In the genomic region with DNA sequence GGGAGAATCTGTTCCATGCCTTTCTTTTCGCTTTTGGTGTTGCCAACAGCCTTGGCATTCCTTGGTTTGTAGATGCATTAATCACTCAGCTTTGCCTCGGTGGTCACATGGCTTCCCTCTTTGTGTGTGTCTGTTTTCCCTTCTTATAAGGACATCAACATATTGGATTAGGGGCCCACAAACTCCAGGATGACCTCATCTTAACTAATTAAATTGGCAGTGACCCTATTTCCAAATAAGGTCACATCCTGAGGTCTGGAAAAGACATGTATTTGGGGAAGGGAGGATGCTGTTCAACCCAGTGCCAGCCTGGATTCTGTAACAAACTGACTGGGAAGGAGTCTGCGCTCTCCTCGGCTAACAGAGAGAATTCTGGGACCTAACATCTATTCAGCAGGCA, we compare ENCODE assay signal across 21 cellular contexts.
DNase-seq lines count a peak whose midpoint lies in the region; ATAC-seq and TF ChIP-seq lines count a peak whose summit lies in the region.
"Had no signal": no experiment of that assay in that cellular context is flagged by ENCODE, and none has a peak within 500 bp of the region (broad histone marks: within the 10 kb centered on the region; RNA-seq: fewer than 3 reads in every experiment).

No MANE protein-coding gene starts in this region.

- 29 to 33% methylated on average over 4 of the region's 4 CpGs for WGBS in GM23248 (ENCODE audit: low coverage in 1 of 2, low lambda C conversion rate in 2 of 2, missing lambda C conversion rate in 2 of 2), 2 experiments

- peaks cover 3% of the 10 kb centered on the region; the same call in 1 of the 2 replicates for H4K20me1 ChIP-seq in GM23248 (ENCODE audit: insufficient read depth)
- H4K20me1 ChIP-seq in fibroblast of lung (ENCODE audit: control insufficient read depth, extremely low read depth, insufficient read depth, low read length): no peaks in the 10 kb centered on the region
- H4K20me1 ChIP-seq in GM23338 (replicated peaks; ENCODE audit: insufficient read depth): no peaks in the 10 kb centered on the region

- H3K4me1 Mint-ChIP-seq in GM23338: peaks cover 11% of the 10 kb centered on the region
- H3K4me1 Mint-ChIP-seq: naive B cell had no signal

- peaks cover 4% of the 10 kb centered on the region; the same call in 2 of the 3 replicates for H3K36me3 Mint-ChIP-seq in GM23338 (ENCODE audit: low read depth)
- H3K36me3 Mint-ChIP-seq: naive B cell had no signal

- H3K27me3 ChIP-seq in GM23248 (replicated peaks; ENCODE audit: insufficient read depth) (no peaks in the 10 kb centered on the region), fibroblast of lung (ENCODE audit: control insufficient read depth, insufficient read depth, low read length) (no peaks in the 10 kb centered on the region), tibial artery (no peaks in the 10 kb centered on the region), GM23338 (ENCODE audit: insufficient read depth) (no peaks in the 10 kb centered on the region)
- H3K27me3 ChIP-seq: suprapubic skin had no signal

- H3K27ac Mint-ChIP-seq in GM23338: no peak overlapping the region

- H3F3A ChIP-seq in GM23248 (ENCODE audit: insufficient read depth) (no peaks in the 10 kb centered on the region), GM23338 (replicated peaks; ENCODE audit: low read depth) (no peaks in the 10 kb centered on the region)

- H3K79me2 ChIP-seq in GM23248 (ENCODE audit: insufficient read depth) (no peaks in the 10 kb centered on the region), fibroblast of lung (ENCODE audit: control insufficient read depth, insufficient read depth, low read length) (no peaks in the 10 kb centered on the region), GM23338 (replicated peaks; ENCODE audit: insufficient read depth) (no peaks in the 10 kb centered on the region)

- no peak overlapping the region for H3K4me3 ChIP-seq in GM23248
- H3K4me3 ChIP-seq in fibroblast of lung (replicated peaks in 1 of 4; ENCODE audit: control extremely low read depth in 1 of 4, insufficient read depth in 1 of 4, low read depth in 3 of 4, low read length in 4 of 4): no peak overlapping the region
- H3K4me3 ChIP-seq in tibial artery: no peak overlapping the region
- no peak overlapping the region for H3K4me3 ChIP-seq in GM23338
- H3K4me3 ChIP-seq: lung, suprapubic skin had no signal

- H3K4me2 ChIP-seq in GM23248 (ENCODE audit: unreplicated experiment) (no peak overlapping the region), fibroblast of lung (ENCODE audit: extremely low read depth, insufficient read depth, low read length) (no peak overlapping the region), GM23338 (no peak overlapping the region)
- H3K4me2 ChIP-seq: KMS-11 had no signal

- H3K9me2 ChIP-seq in GM23248 (ENCODE audit: insufficient read depth): no peaks in the 10 kb centered on the region
- H3K9me2 ChIP-seq in GM23338 (ENCODE audit: insufficient read depth): peaks cover 13% of the 10 kb centered on the region

- H3K27me3 Mint-ChIP-seq in GM23338 (ENCODE audit: insufficient read depth, low read depth, poor library complexity): peaks cover 2% of the 10 kb centered on the region

- H3K27ac ChIP-seq in GM23248 (no peak overlapping the region), fibroblast of lung (ENCODE audit: insufficient read depth, low read length) (no peak overlapping the region), tibial artery (peak overlapping the region; percentile 64 to 78), GM23338 (ENCODE audit: low read depth) (no peak overlapping the region)
- H3K27ac ChIP-seq: KMS-11, suprapubic skin had no signal

- H3K9ac ChIP-seq in GM23248: no peak overlapping the region
- H3K9ac ChIP-seq in fibroblast of lung (ENCODE audit: insufficient read depth, low read length): no peak overlapping the region
- H3K9ac ChIP-seq: KMS-11 had no signal

- H3K36me3 ChIP-seq in GM23248 (ENCODE audit: low read depth) (no peaks in the 10 kb centered on the region), fibroblast of lung (ENCODE audit: control insufficient read depth, insufficient read depth, low read length) (no peaks in the 10 kb centered on the region), tibial artery (no peaks in the 10 kb centered on the region), GM23338 (ENCODE audit: insufficient read depth) (no peaks in the 10 kb centered on the region)
- H3K36me3 ChIP-seq: suprapubic skin had no signal

- ATAC-seq in GM23338: no peak
- ATAC-seq in GM18861 (IDR thresholded peaks at IDR 0.05; ENCODE audit: unreplicated experiment): no peak
- ATAC-seq: right cardiac atrium had no signal

- no peaks in the 10 kb centered on the region for H3K9me3 ChIP-seq in GM23248 (ENCODE audit: low read depth)
- no peaks in the 10 kb centered on the region for H3K9me3 ChIP-seq in fibroblast of lung (ENCODE audit: control insufficient read depth, insufficient read depth, low read depth, low read length)
- H3K9me3 ChIP-seq in tibial artery: no peaks in the 10 kb centered on the region
- H3K9me3 ChIP-seq: suprapubic skin had no signal

- in situ Hi-C loops in GM23248 (cut with MboI) (no loop called here), KBM-7 (cut with MboI; ENCODE audit: low pct_unique_long_range_greater_than_20kb, low sequenced_read_pairs) (no loop called here)

- no peak overlapping the region for H3K4me3 Mint-ChIP-seq in GM23338
- H3K4me3 Mint-ChIP-seq: naive B cell had no signal

- no peak overlapping the region for H2AFZ ChIP-seq in GM23248
- H2AFZ ChIP-seq in fibroblast of lung (ENCODE audit: low read length): no peak overlapping the region
- H2AFZ ChIP-seq in GM23338: no peak overlapping the region

- peaks cover 10% of the 10 kb centered on the region for H3K4me1 ChIP-seq in GM23248 (ENCODE audit: insufficient read depth)
- H3K4me1 ChIP-seq in fibroblast of lung (ENCODE audit: control insufficient read depth, extremely low read depth, insufficient read depth, low read length): no peaks in the 10 kb centered on the region
- peaks cover 0 to 63% (median 28%) of the 10 kb centered on the region in 4 donors for H3K4me1 ChIP-seq in tibial artery
- no peaks in the 10 kb centered on the region for H3K4me1 ChIP-seq in GM23338 (ENCODE audit: insufficient read depth)
- H3K4me1 ChIP-seq: suprapubic skin had no signal

- peak; percentile 52 for DNase-seq in GM23248
- peak; percentile 93 for DNase-seq in NCI-H446 treated with DMSO at 0.1 percent for 48 hours (lab: John Stamatoyannopoulos, UW)
- DNase-seq in fibroblast of lung (ENCODE audit: low read depth in 2 of 2): peak; percentile 4 to 42
- peak in 1 of 2 donors; percentile 75 for DNase-seq in tibial artery
- no peak for DNase-seq in GM23338 (ENCODE audit: low spot score)
- no peak for DNase-seq in KBM-7
- DNase-seq: activated CD4-positive, alpha-beta T cell treated with anti-CD3 and anti-CD28 coated beads for 4 hours; dermis blood vessel endothelial cell; foreskin melanocyte; naive B cell; NCI-H1092; NCI-H2081 treated with DMSO at 0.1 percent for 48 hours; NCI-H524; OCI-M1; right cardiac atrium; SHP77 treated with DMSO at 0.1 percent for 48 hours; T-helper 1 cell had no signal

- H3K9me3 Mint-ChIP-seq in GM23338: peaks cover 10% of the 10 kb centered on the region

- intact Hi-C loops in tibial artery (cut with DNase I; ENCODE audit: low total_unique reads): no loop called here

- no peak for TF ChIP-seq CTCF in fibroblast of lung (conservative IDR thresholded peaks at IDR 0.05 in 1 of 2, IDR thresholded peaks at IDR 0.05 in 1 of 2; ENCODE audit: low read depth in 1 of 2, low read length in 2 of 2)
- no peak for TF ChIP-seq CTCF in tibial artery (IDR thresholded peaks at IDR 0.05)
- TF ChIP-seq CTCF in GM23338 (conservative IDR thresholded peaks at IDR 0.05; ENCODE audit: low read depth in 2 of 2): no peak

TF ChIP-seq in GM23338, 12 proteins besides CTCF, POLR2A, EP300 and RAD21 (continues in another document):
- TF ChIP-seq NANOG (IDR thresholded peaks at IDR 0.05; ENCODE audit: borderline replicate concordance) (no peak), POLR2AphosphoS5 (IDR thresholded peaks at IDR 0.05; ENCODE audit: low read depth) (no peak)

Comparison
In these comparisons a context has a peak if more than half of its experiments do, and no peak if none do; other contexts are left out.
1. DNase-seq: peak in GM23248 (single experiment), NCI-H446 treated with DMSO at 0.1 percent for 48 hours (single experiment) and fibroblast of lung (2 of 2); none in GM23338 (single experiment) and KBM-7 (single experiment).
2. H3K27ac ChIP-seq: peak in tibial artery (2 of 2); none in GM23248 (single experiment), fibroblast of lung (single experiment) and GM23338 (single experiment).